ENCODE assay signal across 10 cellular contexts in the genomic region with DNA sequence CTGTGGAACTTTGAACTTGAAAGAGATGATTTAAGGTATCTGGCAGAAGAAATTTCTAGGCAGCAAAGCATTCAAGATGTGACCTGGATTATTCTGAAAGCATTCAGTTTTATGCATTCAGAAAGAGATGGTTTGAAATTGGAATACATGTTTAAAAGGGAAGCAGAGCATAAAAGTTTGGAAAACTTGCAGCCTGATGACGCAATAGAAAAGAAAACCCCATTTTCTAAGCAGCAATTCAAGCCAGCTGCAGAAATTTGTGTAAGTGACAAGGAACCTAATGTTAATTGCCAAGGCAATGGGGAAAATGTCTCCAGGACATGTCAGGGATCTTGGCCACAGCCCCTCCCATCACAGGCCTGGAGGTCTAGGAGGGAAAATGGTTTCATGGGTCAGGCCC.
"Had no signal": no experiment of that assay in that cellular context is flagged by ENCODE, and none has a peak within 500 bp of the region (broad histone marks: within the 10 kb centered on the region; RNA-seq: fewer than 3 reads in every experiment).

No MANE protein-coding gene starts in this region.

- H3K9ac ChIP-seq: GM23248, KMS-11 had no signal

- DNase-seq: GM23248, GOT3, H9, HCEC 1CT, HFFc6, Karpas-422, KBM-7 had no signal

- FAIRE-seq: H54, HTR-8/SVneo had no signal

- H3K4me2 ChIP-seq: KMS-11 had no signal

- H2AFZ ChIP-seq: GM23248 had no signal

- H3K27ac ChIP-seq: GM23248, KMS-11 had no signal

- H3K4me3 ChIP-seq: GM23248 had no signal
